ENCODE assay signal across 1 cellular context in the genomic region with DNA sequence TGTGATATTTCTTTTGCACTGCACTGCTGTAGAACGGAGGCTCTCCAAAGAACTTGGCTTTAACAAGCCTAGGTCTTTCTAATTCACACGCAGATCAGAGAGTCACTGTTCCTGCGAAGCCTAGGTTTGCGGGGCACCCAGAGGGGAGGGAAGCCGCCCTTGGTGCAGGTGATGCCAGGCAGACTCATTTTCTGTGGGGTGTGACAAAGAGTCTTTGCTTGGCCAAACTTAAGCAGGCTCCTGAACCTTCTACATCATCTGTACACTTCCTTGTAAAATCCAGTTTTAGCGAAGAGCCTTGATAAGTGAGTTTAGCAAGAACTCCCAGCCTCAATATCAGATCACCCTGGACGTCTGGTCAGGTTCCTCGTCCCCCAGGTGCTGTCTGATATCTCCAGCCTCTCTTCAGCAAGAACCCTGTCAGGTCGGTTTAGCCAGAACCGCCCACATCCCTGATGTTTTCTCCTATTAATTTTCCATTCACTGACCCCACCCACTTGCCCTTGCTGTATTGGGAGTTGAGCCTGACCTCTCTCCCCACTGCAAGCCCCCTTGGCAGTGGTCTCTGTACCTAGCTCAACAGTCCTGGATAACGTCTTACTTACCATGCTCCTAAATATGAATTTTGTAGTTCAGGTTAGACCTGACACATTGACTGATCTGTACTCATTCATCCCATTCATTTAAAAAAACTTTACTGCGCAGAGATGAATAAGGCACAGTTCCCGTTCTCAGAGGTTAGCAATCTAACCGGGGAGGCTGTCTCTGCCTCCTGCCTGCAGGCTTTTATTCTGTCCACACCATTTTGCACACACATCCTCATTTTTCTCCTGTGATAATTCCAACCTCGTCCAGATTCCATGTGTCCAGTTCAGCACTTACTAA.
TF ChIP-seq lines count a peak whose summit lies in the region.

No MANE protein-coding gene starts in this region.

TF ChIP-seq in WTC11, 78 proteins besides CTCF, POLR2A, EP300 and RAD21 (continued from another document):
- TF ChIP-seq, protein P1, sequence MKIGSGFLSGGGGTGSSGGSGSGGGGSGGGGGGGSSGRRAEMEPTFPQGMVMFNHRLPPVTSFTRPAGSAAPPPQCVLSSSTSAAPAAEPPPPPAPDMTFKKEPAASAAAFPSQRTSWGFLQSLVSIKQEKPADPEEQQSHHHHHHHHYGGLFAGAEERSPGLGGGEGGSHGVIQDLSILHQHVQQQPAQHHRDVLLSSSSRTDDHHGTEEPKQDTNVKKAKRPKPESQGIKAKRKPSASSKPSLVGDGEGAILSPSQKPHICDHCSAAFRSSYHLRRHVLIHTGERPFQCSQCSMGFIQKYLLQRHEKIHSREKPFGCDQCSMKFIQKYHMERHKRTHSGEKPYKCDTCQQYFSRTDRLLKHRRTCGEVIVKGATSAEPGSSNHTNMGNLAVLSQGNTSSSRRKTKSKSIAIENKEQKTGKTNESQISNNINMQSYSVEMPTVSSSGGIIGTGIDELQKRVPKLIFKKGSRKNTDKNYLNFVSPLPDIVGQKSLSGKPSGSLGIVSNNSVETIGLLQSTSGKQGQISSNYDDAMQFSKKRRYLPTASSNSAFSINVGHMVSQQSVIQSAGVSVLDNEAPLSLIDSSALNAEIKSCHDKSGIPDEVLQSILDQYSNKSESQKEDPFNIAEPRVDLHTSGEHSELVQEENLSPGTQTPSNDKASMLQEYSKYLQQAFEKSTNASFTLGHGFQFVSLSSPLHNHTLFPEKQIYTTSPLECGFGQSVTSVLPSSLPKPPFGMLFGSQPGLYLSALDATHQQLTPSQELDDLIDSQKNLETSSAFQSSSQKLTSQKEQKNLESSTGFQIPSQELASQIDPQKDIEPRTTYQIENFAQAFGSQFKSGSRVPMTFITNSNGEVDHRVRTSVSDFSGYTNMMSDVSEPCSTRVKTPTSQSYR (CRISPR knock-in tag; IDR thresholded peaks at IDR 0.05) = no peak
- no peak for TF ChIP-seq NFYB (CRISPR knock-in tag; conservative IDR thresholded peaks at IDR 0.05; ENCODE audit: low read depth)
- TF ChIP-seq RELA (CRISPR knock-in tag; IDR thresholded peaks at IDR 0.05; ENCODE audit: borderline replicate concordance) = no peak
- no peak for TF ChIP-seq ZNF219 (CRISPR knock-in tag; IDR thresholded peaks at IDR 0.05; ENCODE audit: borderline replicate concordance)
- TF ChIP-seq, protein P2, sequence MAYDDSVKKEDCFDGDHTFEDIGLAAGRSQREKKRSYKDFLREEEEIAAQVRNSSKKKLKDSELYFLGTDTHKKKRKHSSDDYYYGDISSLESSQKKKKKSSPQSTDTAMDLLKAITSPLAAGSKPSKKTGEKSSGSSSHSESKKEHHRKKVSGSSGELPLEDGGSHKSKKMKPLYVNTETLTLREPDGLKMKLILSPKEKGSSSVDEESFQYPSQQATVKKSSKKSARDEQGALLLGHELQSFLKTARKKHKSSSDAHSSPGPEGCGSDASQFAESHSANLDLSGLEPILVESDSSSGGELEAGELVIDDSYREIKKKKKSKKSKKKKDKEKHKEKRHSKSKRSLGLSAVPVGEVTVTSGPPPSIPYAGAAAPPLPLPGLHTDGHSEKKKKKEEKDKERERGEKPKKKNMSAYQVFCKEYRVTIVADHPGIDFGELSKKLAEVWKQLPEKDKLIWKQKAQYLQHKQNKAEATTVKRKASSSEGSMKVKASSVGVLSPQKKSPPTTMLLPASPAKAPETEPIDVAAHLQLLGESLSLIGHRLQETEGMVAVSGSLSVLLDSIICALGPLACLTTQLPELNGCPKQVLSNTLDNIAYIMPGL (CRISPR knock-in tag; IDR thresholded peaks at IDR 0.05) = no peak
- TF ChIP-seq JUN (CRISPR knock-in tag; IDR thresholded peaks at IDR 0.05) = no peak
- TF ChIP-seq ZNF416 (CRISPR knock-in tag; IDR thresholded peaks at IDR 0.05) = no peak
